In the genomic region with DNA sequence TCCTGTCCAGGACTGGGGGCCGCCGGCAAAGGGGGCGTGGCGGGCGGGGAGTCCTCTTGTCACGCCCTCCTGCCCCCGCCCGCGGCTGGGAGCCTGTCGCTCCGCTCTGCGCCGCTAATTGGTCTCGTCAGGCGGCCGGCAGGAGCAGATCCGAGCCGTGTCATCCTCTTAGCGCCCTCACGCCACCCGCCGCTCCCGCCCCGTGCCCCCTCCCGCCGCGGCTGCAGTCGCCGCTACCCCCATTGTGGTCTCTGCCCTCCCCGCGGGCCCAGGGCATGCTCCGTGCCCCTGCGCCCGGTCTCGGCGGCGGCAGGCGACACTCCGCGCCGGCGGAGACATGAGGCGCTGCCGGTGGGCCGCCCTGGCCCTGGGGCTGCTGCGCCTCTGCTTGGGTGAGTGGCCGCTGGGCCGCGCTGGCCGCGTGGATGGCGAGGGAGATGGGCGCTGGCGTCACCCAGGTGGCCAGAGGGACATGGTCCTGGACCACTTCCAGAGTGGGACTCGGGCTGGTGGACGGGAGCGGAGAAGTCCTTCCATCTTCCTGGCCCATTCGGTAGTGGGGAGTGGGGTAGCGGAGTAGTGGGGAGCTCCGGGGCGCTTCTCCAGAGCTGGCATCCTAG, we compare ENCODE assay signal across 9 cellular contexts. TPM values are rescaled to one million over a fixed set of nuclear protein-coding genes. Genes with fewer than 3 reads are reported as not detected.
DNase-seq lines count a peak whose midpoint lies in the region; ATAC-seq and TF ChIP-seq lines count a peak whose summit lies in the region.
"Had no signal": no experiment of that assay in that cellular context is flagged by ENCODE, and none has a peak within 500 bp of the region (broad histone marks: within the 10 kb centered on the region; RNA-seq: fewer than 3 reads in every experiment).

A gene (plus strand): TSS at position 114 of the 620 bp plus-strand sequence. CDS start 224 bp downstream, at position 338.

- H3K9me3 ChIP-seq in thyroid gland: no peaks in the 10 kb centered on the region

- peak; percentile 20 for DNase-seq in COR-L47 (lab: John Stamatoyannopoulos, UW)
- DNase-seq in endothelial cell (ENCODE audit: low spot score): peak; percentile 38
- peak; percentile 73 for DNase-seq in natural killer cell treated with Interleukin-12 subunit alpha and Interleukin-12 subunit beta and Interleukin-15 and Interleukin-18, amount 100 ng/mL, for 72 hours (ENCODE audit: low spot score)
- DNase-seq in thyroid gland: peak; percentile 37 to 42
- no peak for DNase-seq in NCI-H2107 treated with DMSO at 0.1 percent for 48 hours (lab: John Stamatoyannopoulos, UW; ENCODE audit: unreplicated experiment)

- H3K4me1 Mint-ChIP-seq in endothelial cell (ENCODE audit: unreplicated experiment): no peaks in the 10 kb centered on the region
- H3K4me1 Mint-ChIP-seq in natural killer cell treated with Interleukin-12 subunit alpha and Interleukin-12 subunit beta and Interleukin-15 and Interleukin-18, amount 100 ng/mL, for 72 hours (ENCODE audit: low read depth in 2 of 2): peaks cover 6 to 10% of the 10 kb centered on the region in 2 donors

- H3K27ac Mint-ChIP-seq in endothelial cell (ENCODE audit: unreplicated experiment): no peak within 1 kb of the TSS
- no peak within 1 kb of the TSS for H3K27ac Mint-ChIP-seq in natural killer cell treated with Interleukin-12 subunit alpha and Interleukin-12 subunit beta and Interleukin-15 and Interleukin-18, amount 100 ng/mL, for 72 hours

- no peaks in the 10 kb centered on the region for H3K27me3 ChIP-seq in thyroid gland

- peaks cover 19% of the 10 kb centered on the region for H3K27me3 Mint-ChIP-seq in endothelial cell (ENCODE audit: unreplicated experiment)
- H3K27me3 Mint-ChIP-seq in natural killer cell treated with Interleukin-12 subunit alpha and Interleukin-12 subunit beta and Interleukin-15 and Interleukin-18, amount 100 ng/mL, for 72 hours: no peaks in the 10 kb centered on the region

- peaks cover 3 to 26% of the 10 kb centered on the region in 2 donors for H3K4me1 ChIP-seq in thyroid gland

- peak within 1 kb of the TSS in 1 of 3 donors; percentile 14 for H3K4me3 ChIP-seq in thyroid gland (replicated peaks in 1 of 3)

- 0% methylated on average over 2 to 9 of the region's 61 CpGs for WGBS in thyroid gland, 2 donors

- no peak within 1 kb of the TSS for H3K4me3 Mint-ChIP-seq in endothelial cell (ENCODE audit: unreplicated experiment)
- H3K4me3 Mint-ChIP-seq in natural killer cell treated with Interleukin-12 subunit alpha and Interleukin-12 subunit beta and Interleukin-15 and Interleukin-18, amount 100 ng/mL, for 72 hours: peak within 1 kb of the TSS; percentile 51

- no peaks in the 10 kb centered on the region for H3K36me3 ChIP-seq in thyroid gland

- intact Hi-C loops in thyroid gland (cut with DNase I): no loop called here

- TF ChIP-seq CTCF in endothelial cell (IDR thresholded peaks at IDR 0.05; ENCODE audit: unreplicated experiment): no peak
- TF ChIP-seq CTCF in thyroid gland (IDR thresholded peaks at IDR 0.05): no peak

- peak; percentile 78 for ATAC-seq in GM19452 (IDR thresholded peaks at IDR 0.05; ENCODE audit: unreplicated experiment)
- peak; percentile 86 for ATAC-seq in HG03521 (IDR thresholded peaks at IDR 0.05; ENCODE audit: unreplicated experiment)
- peak; percentile 27 to 67 for ATAC-seq in activated CD4-positive, CD25-positive, alpha-beta regulatory T cell treated with anti-CD3 and anti-CD28 coated beads, Interleukin-2, amount 50 U/mL, for 24 hours
- peak; percentile 89 for ATAC-seq in natural killer cell treated with Interleukin-12 subunit alpha and Interleukin-12 subunit beta and Interleukin-15 and Interleukin-18, amount 100 ng/mL, for 72 hours

- H3K27ac ChIP-seq in thyroid gland: no peak within 1 kb of the TSS
- H3K27ac ChIP-seq: KMS-11 had no signal

- no peaks in the 10 kb centered on the region for H3K9me3 Mint-ChIP-seq in endothelial cell (ENCODE audit: unreplicated experiment)
- H3K9me3 Mint-ChIP-seq in natural killer cell treated with Interleukin-12 subunit alpha and Interleukin-12 subunit beta and Interleukin-15 and Interleukin-18, amount 100 ng/mL, for 72 hours: no peaks in the 10 kb centered on the region

- H3K36me3 Mint-ChIP-seq in endothelial cell (ENCODE audit: low read depth, unreplicated experiment): no peaks in the 10 kb centered on the region
- no peaks in the 10 kb centered on the region for H3K36me3 Mint-ChIP-seq in natural killer cell treated with Interleukin-12 subunit alpha and Interleukin-12 subunit beta and Interleukin-15 and Interleukin-18, amount 100 ng/mL, for 72 hours

- TF ChIP-seq POLR2A in thyroid gland (IDR thresholded peaks at IDR 0.05): no peak

RNA-seq across cellular contexts. Expression of the gene that starts here (rescaled TPM):
- 1.3 TPM for total RNA-seq in endothelial cell (ENCODE audit: unreplicated experiment)
- 10 to 100 TPM in 1 of 2 donors, 1 to 10 TPM in 1; 3.3 to 10.2 TPM for total RNA-seq in natural killer cell treated with Interleukin-12 subunit alpha and Interleukin-12 subunit beta and Interleukin-15 and Interleukin-18, amount 100 ng/mL, for 72 hours
- total RNA-seq in thyroid gland: under 1 TPM in 1 of 4 donors, not detected in 3; 0.17 TPM

Comparison
In these comparisons a context has a peak if more than half of its experiments do, and no peak if none do; other contexts are left out.
1. Peak in DNase-seq in thyroid gland; RNA of the gene not detected or under 1 TPM.